Comparison of ENCODE assay signal across 30 cellular contexts in genomic region chrX:142054094-142054493, GRCh38.
"Had no signal": no experiment of that assay in that cellular context is flagged by ENCODE, and none has a peak within 500 bp of the region (broad histone marks: within the 10 kb centered on the region; RNA-seq: fewer than 3 reads in every experiment).

No MANE protein-coding gene starts in this region.

- ATAC-seq: Panc1 had no signal

- H3K4me3 ChIP-seq: MG63, PC-9 had no signal

- DNase-seq: Karpas-422, MG63, NCI-H1048, NCI-H1092 treated with DMSO at 0.1 percent for 48 hours, NCI-H1105 treated with DMSO at 0.1 percent for 48 hours, NCI-H1417, NCI-H1436, NCI-H146, NCI-H1694, NCI-H187, NCI-H1930, NCI-H2029 treated with DMSO at 0.1 percent for 48 hours, NCI-H2081 treated with DMSO at 0.1 percent for 48 hours, NCI-H2171 treated with DMSO at 0.1 percent for 48 hours, NCI-H2227 treated with DMSO at 0.1 percent for 48 hours, NCI-H446 treated with DMSO at 0.1 percent for 48 hours, NCI-H510A, NCI-H524, NCI-H526, NCI-H69, NCI-H748 treated with DMSO at 0.1 percent for 48 hours, NCI-H82, PC-9, Right ventricle myocardium superior, RPMI8226, SHP77 treated with DMSO at 0.1 percent for 48 hours, SK-N-SH, SW 1271, T-helper 1 cell had no signal
